Comparison of ENCODE assay signal across 26 cellular contexts in the genomic region with DNA sequence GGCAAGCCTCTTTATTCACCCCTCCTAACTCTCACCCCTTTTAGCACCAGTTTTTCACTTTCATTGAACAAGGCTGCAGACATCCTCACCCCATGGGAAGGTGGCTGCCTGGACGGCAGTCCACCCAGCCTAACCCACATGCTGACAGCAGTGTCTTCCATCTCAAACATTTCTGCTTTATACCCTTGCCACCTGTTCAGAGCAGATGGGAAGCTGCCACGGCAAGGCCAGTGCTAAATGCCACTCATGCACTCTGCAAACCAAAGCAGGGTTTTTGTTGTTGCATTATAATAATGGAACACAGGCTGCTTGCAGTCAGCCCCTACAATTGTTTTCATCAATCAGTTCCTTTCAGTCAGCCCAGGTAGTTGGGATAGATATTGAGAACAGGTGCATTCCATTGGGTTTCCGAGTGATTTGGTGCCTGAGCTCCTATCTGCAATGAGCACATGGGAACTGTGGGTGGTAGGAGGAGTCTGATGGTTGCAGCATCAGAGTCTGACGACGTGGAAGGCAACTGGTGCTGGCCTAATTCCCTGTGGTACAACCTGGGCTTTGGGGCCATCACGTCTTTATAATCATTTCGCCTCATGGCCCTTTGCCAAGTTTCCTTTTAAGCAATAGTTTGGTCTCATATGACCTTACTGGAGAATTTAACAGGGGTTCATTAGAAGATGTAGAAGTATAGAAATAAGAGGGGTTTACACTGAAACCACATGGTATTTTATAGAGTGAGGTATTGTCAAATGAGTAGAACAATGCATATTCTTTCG.
DNase-seq lines count a peak whose midpoint lies in the region; ATAC-seq, FAIRE-seq and TF ChIP-seq lines count a peak whose summit lies in the region.
"Had no signal": no experiment of that assay in that cellular context is flagged by ENCODE, and none has a peak within 500 bp of the region (broad histone marks: within the 10 kb centered on the region; RNA-seq: fewer than 3 reads in every experiment).

No MANE protein-coding gene starts in this region.

- ATAC-seq in HG03159 (IDR thresholded peaks at IDR 0.05; ENCODE audit: unreplicated experiment), result no peak
- no peak for ATAC-seq in gastrocnemius medialis
- ATAC-seq: A549; gastroesophageal sphincter; Panc1; stimulated activated memory B cell treated with anti-CD40 and anti-IgM and Interleukin-4, amounts not matched to agents 10 μg/mL and 1 μg/mL and 100 μg/mL, for 72 hours had no signal

- H2BK20ac ChIP-seq in H1 (ENCODE audit: low read length), result no peak overlapping the region

- DNase-seq in NCI-H82 (lab: John Stamatoyannopoulos, UW), result peak; percentile 51
- DNase-seq in NCI-H82 treated with DMSO at 0.1 percent for 48 hours (lab: John Stamatoyannopoulos, UW; ENCODE audit: unreplicated experiment), result no peak
- DNase-seq in NCI-H2171 (lab: John Stamatoyannopoulos, UW), result peak; percentile 86
- no peak for DNase-seq in H1 (ENCODE audit: low read depth in 1 of 2, low spot score in 2 of 2)
- DNase-seq in neuronal stem cell (ENCODE audit: low spot score), result no peak
- no peak for DNase-seq in gastrocnemius medialis
- no peak for DNase-seq in tibial nerve (ENCODE audit: low spot score in 2 of 2)
- DNase-seq: activated CD4-positive, alpha-beta T cell treated with anti-CD3 and anti-CD28 coated beads, Interleukin-2, amount 50 U/mL, for 1 hour; activated naive CD4-positive, alpha-beta T cell; activated T-cell treated with anti-CD3 and anti-CD28 coated beads, Interleukin-2, amount 50 U/mL, for 48 hours; AML-193; CD4-positive, alpha-beta T cell; cerebellar nuclear complex; H9; KG1; left ventricle myocardium inferior; NCI-H187; SHP77; stimulated activated CD4-positive, alpha-beta T cell treated with anti-CD3 and anti-CD28 coated beads, Interleukin-4, amount 100 ng/mL, for 4 hours; substantia nigra; upper lobe of left lung had no signal

- in situ Hi-C loops in gastrocnemius medialis (cut with MboI; ENCODE audit: low sequenced_read_pairs in 4 of 4), result no loop called here

- TF ChIP-seq EP300 in H1 (IDR thresholded peaks at IDR 0.05; ENCODE audit: borderline replicate concordance in 1 of 2, low read depth in 2 of 2, low read length in 2 of 2) (no peak), tibial nerve (IDR thresholded peaks at IDR 0.05) (no peak)

- H3K27me3 ChIP-seq in H1 (replicated peaks in 1 of 4; ENCODE audit: control insufficient read depth in 3 of 4, extremely low read depth in 1 of 4, insufficient read depth in 3 of 4, low read length in 3 of 4), result no peaks in the 10 kb centered on the region; a peak in 1 of 7 replicates
- no peaks in the 10 kb centered on the region for H3K27me3 ChIP-seq in neuronal stem cell (ENCODE audit: control insufficient read depth in 3 of 3, insufficient read depth in 3 of 3, low read depth in 1 of 3, low read length in 3 of 3)
- H3K27me3 ChIP-seq in gastrocnemius medialis, result no peaks in the 10 kb centered on the region
- H3K27me3 ChIP-seq in tibial nerve, result no peaks in the 10 kb centered on the region
- H3K27me3 ChIP-seq: upper lobe of left lung had no signal

- no peaks in the 10 kb centered on the region for H3K23me2 ChIP-seq in H1 (ENCODE audit: low read depth, low read length)

- H2BK120ac ChIP-seq in H1 (replicated peaks; ENCODE audit: low read depth, low read length) (no peak overlapping the region), neuronal stem cell (ENCODE audit: low read depth, low read length) (no peak overlapping the region)

- H3K27ac ChIP-seq in H1 (ENCODE audit: low read depth, low read length) (no peak overlapping the region), neuronal stem cell (replicated peaks; ENCODE audit: low read length) (no peak overlapping the region), gastrocnemius medialis (no peak overlapping the region), tibial nerve (no peak overlapping the region)
- H3K27ac ChIP-seq: A549, gastroesophageal sphincter, left ventricle myocardium inferior, upper lobe of left lung had no signal

- no peak for TF ChIP-seq POLR2A in H1 (IDR thresholded peaks at IDR 0.05; ENCODE audit: control extremely low read depth in 1 of 2, low read depth in 2 of 2, low read length in 2 of 2)
- no peak for TF ChIP-seq POLR2A in gastrocnemius medialis (IDR thresholded peaks at IDR 0.05)
- no peak for TF ChIP-seq POLR2A in tibial nerve (IDR thresholded peaks at IDR 0.05)

- H3K79me1 ChIP-seq in H1 (ENCODE audit: low read depth, low read length) (no peaks in the 10 kb centered on the region), neuronal stem cell (ENCODE audit: low read depth, low read length) (no peaks in the 10 kb centered on the region)

- H3K23ac ChIP-seq in H1 (ENCODE audit: insufficient read length) (no peak overlapping the region), neuronal stem cell (ENCODE audit: low read depth, low read length, poor library complexity) (no peak overlapping the region)

- H4K8ac ChIP-seq in H1 (ENCODE audit: extremely low read depth, insufficient read depth, low read length), result no peak overlapping the region
- no peak overlapping the region for H4K8ac ChIP-seq in neuronal stem cell (ENCODE audit: low read depth, low read length)

- H4K5ac ChIP-seq in H1 (ENCODE audit: insufficient read length, low read depth, low read length), result no peak overlapping the region

- CTCF ChIA-PET in H1 (lab: Charles Lee; ENCODE audit: partially characterized antibody), result interaction anchor here (0.8 to 1.2 kb wide), 7 partner anchors 36 to 352 kb away, joined by 3 to 4 read pairs (median 3); no protein-coding TSS in a partner anchor

- H2BK15ac ChIP-seq in H1 (ENCODE audit: low read length), result no peak overlapping the region
- no peak overlapping the region for H2BK15ac ChIP-seq in neuronal stem cell (ENCODE audit: low read length)

- H2AFZ ChIP-seq in H1 (ENCODE audit: low read length) (no peak overlapping the region), neuronal stem cell (ENCODE audit: low read length) (no peak overlapping the region)

- WGBS in H1 (ENCODE audit: extremely low coverage in 1 of 2, insufficient coverage in 1 of 2, insufficient read length in 1 of 2, insufficient replicate concordance in 2 of 2, low coverage in 1 of 2, low lambda C conversion rate in 2 of 2, missing lambda C conversion rate in 1 of 2), 2 experiments, result 81% methylated on average over 8 of the region's 8 CpGs; no CpG with 5 or more reads in 1 of the 2 experiments
- no CpG with 5 or more reads among the region's 8 CpGs for WGBS in neuronal stem cell (ENCODE audit: extremely low coverage in 2 of 2, insufficient read length in 2 of 2, insufficient replicate concordance in 1 of 2), 2 donors
- WGBS in tibial nerve, 2 donors, result 59 to 63% methylated on average over 8 of the region's 8 CpGs

- intact Hi-C loops in gastrocnemius medialis (cut with DNase I; ENCODE audit: low total_unique reads), result no loop called here

- H3K56ac ChIP-seq in H1 (replicated peaks; ENCODE audit: insufficient read length, low read depth, low read length), result no peak overlapping the region

- H3K18ac ChIP-seq in H1 (ENCODE audit: extremely low read depth, low read length) (no peak overlapping the region), neuronal stem cell (ENCODE audit: low read length) (peak overlapping the region; percentile 41)

- H2BK5ac ChIP-seq in H1 (ENCODE audit: low read depth, low read length) (no peak overlapping the region), neuronal stem cell (ENCODE audit: low read length) (no peak overlapping the region)

- no peak for FAIRE-seq in H1 (lab: Jason Lieb, UNC)
- FAIRE-seq: A549 had no signal

- H3K79me2 ChIP-seq in H1 (ENCODE audit: control insufficient read depth in 1 of 2, insufficient read depth in 2 of 2, low read length in 2 of 2), result no peaks in the 10 kb centered on the region

- H3K4me3 ChIP-seq in H1 (ENCODE audit: extremely low read depth in 1 of 4, insufficient read depth in 2 of 4, low read depth in 3 of 4, low read length in 4 of 4), result no peak overlapping the region
- H3K4me3 ChIP-seq in neuronal stem cell (ENCODE audit: low read length in 2 of 2), result no peak overlapping the region
- no peak overlapping the region for H3K4me3 ChIP-seq in gastrocnemius medialis
- H3K4me3 ChIP-seq in tibial nerve, result no peak overlapping the region
- H3K4me3 ChIP-seq: A549, gastroesophageal sphincter, left ventricle myocardium inferior, upper lobe of left lung had no signal

- TF ChIP-seq CTCF in H1 (IDR thresholded peaks at IDR 0.05; ENCODE audit: control extremely low read depth in 1 of 3, insufficient read depth in 1 of 3, low read depth in 1 of 3, low read length in 3 of 3) (no peak), gastrocnemius medialis (IDR thresholded peaks at IDR 0.05 in 4 of 5, conservative IDR thresholded peaks at IDR 0.05 in 1 of 5) (no peak), tibial nerve (IDR thresholded peaks at IDR 0.05) (no peak)

- H3K14ac ChIP-seq in H1 (ENCODE audit: insufficient read length), result no peak overlapping the region
- no peak overlapping the region for H3K14ac ChIP-seq in neuronal stem cell (ENCODE audit: low read length)

- H3K4me2 ChIP-seq in H1 (ENCODE audit: insufficient read depth in 1 of 2, low read depth in 2 of 2, low read length in 2 of 2) (no peak overlapping the region), neuronal stem cell (ENCODE audit: insufficient read depth, low read length, poor library complexity, severe bottlenecking) (no peak overlapping the region)
- H3K4me2 ChIP-seq: A549 had no signal

- H3K4me1 ChIP-seq in H1 (replicated peaks in 1 of 4; ENCODE audit: control insufficient read depth in 3 of 4, insufficient read depth in 4 of 4, low read length in 3 of 4) (peaks cover 0 to 2% (median 0%) of the 10 kb centered on the region in 4 experiments; a peak in 2 of 7 replicates), neuronal stem cell (ENCODE audit: control insufficient read depth in 2 of 2, insufficient read depth in 1 of 2, low read depth in 1 of 2, low read length in 2 of 2) (peaks cover 0 to 4% of the 10 kb centered on the region in 2 donors), gastrocnemius medialis (peaks cover 0 to 5% of the 10 kb centered on the region in 2 donors), tibial nerve (no peaks in the 10 kb centered on the region)
- H3K4me1 ChIP-seq: A549, gastroesophageal sphincter, left ventricle myocardium inferior, upper lobe of left lung had no signal

- H2BK12ac ChIP-seq in H1 (ENCODE audit: low read depth, low read length) (0 out of 2 replicates have a peak overlapping the region, but pooled peaks have one; percentile 46), neuronal stem cell (ENCODE audit: low read length) (no peak overlapping the region)

- H3K9ac ChIP-seq in H1 (replicated peaks in 1 of 4; ENCODE audit: extremely low read depth in 1 of 4, low read depth in 3 of 4, low read length in 3 of 4) (no peak overlapping the region), neuronal stem cell (ENCODE audit: low read depth, low read length, poor library complexity) (no peak overlapping the region)

- H3K4ac ChIP-seq in H1 (replicated peaks; ENCODE audit: insufficient read length, low read depth, low read length) (no peak overlapping the region), neuronal stem cell (ENCODE audit: low read length) (no peak overlapping the region)

- TF ChIP-seq RAD21 in H1 (IDR thresholded peaks at IDR 0.05 in 1 of 2, conservative IDR thresholded peaks at IDR 0.05 in 1 of 2; ENCODE audit: low read depth in 2 of 2, low read length in 2 of 2), result no peak

- POLR2A ChIA-PET in H1 (lab: Charles Lee; ENCODE audit: partially characterized antibody), result no interaction called here

- peaks cover 0 to 5% (median 0%) of the 10 kb centered on the region in 4 experiments; a peak in 1 of 8 replicates for H3K36me3 ChIP-seq in H1 (ENCODE audit: control insufficient read depth in 2 of 4, insufficient read depth in 4 of 4, low read length in 3 of 4)
- peaks cover 0 to 2% of the 10 kb centered on the region in 2 donors for H3K36me3 ChIP-seq in neuronal stem cell (replicated peaks in 1 of 2; ENCODE audit: control insufficient read depth in 2 of 2, insufficient read depth in 2 of 2, low read length in 2 of 2)
- H3K36me3 ChIP-seq in gastrocnemius medialis, result no peaks in the 10 kb centered on the region
- H3K36me3 ChIP-seq in tibial nerve, result no peaks in the 10 kb centered on the region
- H3K36me3 ChIP-seq: gastroesophageal sphincter, left ventricle myocardium inferior, upper lobe of left lung had no signal

- no peak overlapping the region for H4K91ac ChIP-seq in H1 (replicated peaks; ENCODE audit: insufficient read length, low read length)
- no peak overlapping the region for H4K91ac ChIP-seq in neuronal stem cell (ENCODE audit: low read depth, low read length, poor library complexity)

- H4K20me1 ChIP-seq in H1 (replicated peaks in 1 of 2; ENCODE audit: control insufficient read depth in 1 of 2, insufficient read depth in 2 of 2, low read length in 2 of 2), result no peaks in the 10 kb centered on the region

- H2AK5ac ChIP-seq in H1 (ENCODE audit: low read depth, low read length), result no peak overlapping the region
- no peak overlapping the region for H2AK5ac ChIP-seq in neuronal stem cell (ENCODE audit: low read depth, low read length)

- H3K9me3 ChIP-seq in H1 (ENCODE audit: insufficient read depth in 2 of 2, low read depth in 1 of 2, low read length in 1 of 2) (peaks cover 5 to 10% of the 10 kb centered on the region in 2 experiments; a peak in 2 of 4 replicates), neuronal stem cell (replicated peaks in 1 of 2; ENCODE audit: control insufficient read depth in 2 of 2, insufficient read depth in 1 of 2, low read depth in 1 of 2, low read length in 2 of 2) (peaks cover 0 to 6% of the 10 kb centered on the region in 2 donors), gastrocnemius medialis (no peaks in the 10 kb centered on the region), tibial nerve (peaks cover 0 to 8% (median 0%) of the 10 kb centered on the region in 4 donors)
- H3K9me3 ChIP-seq: A549, gastroesophageal sphincter, left ventricle myocardium inferior, upper lobe of left lung had no signal

Comparison
In these comparisons a context has a peak if more than half of its experiments do, and no peak if none do; other contexts are left out.
1. DNase-seq: peak in NCI-H82 (single experiment) and NCI-H2171 (single experiment); none in NCI-H82 treated with DMSO at 0.1 percent for 48 hours (single experiment), H1 (0 of 2), neuronal stem cell (single experiment), gastrocnemius medialis (0 of 2) and tibial nerve (0 of 2).